ENCODE assay signal across 8 cellular contexts in genomic region chr6:14210077-14210476, GRCh38.
DNase-seq lines count a peak whose midpoint lies in the region; ATAC-seq and TF ChIP-seq lines count a peak whose summit lies in the region.

No MANE protein-coding gene starts in this region.

- H2BK5ac ChIP-seq in neuronal stem cell (ENCODE audit: low read length) = no peak overlapping the region

- no peak overlapping the region for H2BK12ac ChIP-seq in neuronal stem cell (ENCODE audit: low read length)

- peaks cover 3 to 14% of the 10 kb centered on the region in 2 donors for H3K4me1 ChIP-seq in neuronal stem cell (ENCODE audit: control insufficient read depth in 2 of 2, insufficient read depth in 1 of 2, low read depth in 1 of 2, low read length in 2 of 2)

- no peak for TF ChIP-seq CTCF in lower leg skin (IDR thresholded peaks at IDR 0.05)

- intact Hi-C loops in lower leg skin (cut with DNase I; ENCODE audit: low total_unique reads) = no loop called here

- H3K4ac ChIP-seq in neuronal stem cell (ENCODE audit: low read length) = no peak overlapping the region

- peaks cover 0 to 22% (median 5%) of the 10 kb centered on the region in 3 experiments for H3K27me3 ChIP-seq in neuronal stem cell (ENCODE audit: control insufficient read depth in 3 of 3, insufficient read depth in 3 of 3, low read depth in 1 of 3, low read length in 3 of 3)

- H3K14ac ChIP-seq in neuronal stem cell (ENCODE audit: low read length) = no peak overlapping the region

- H3K36me3 ChIP-seq in neuronal stem cell (replicated peaks in 1 of 2; ENCODE audit: control insufficient read depth in 2 of 2, insufficient read depth in 2 of 2, low read length in 2 of 2) = no peaks in the 10 kb centered on the region

- peaks cover 0 to 8% of the 10 kb centered on the region in 2 donors for H3K9me3 ChIP-seq in neuronal stem cell (replicated peaks in 1 of 2; ENCODE audit: control insufficient read depth in 2 of 2, insufficient read depth in 1 of 2, low read depth in 1 of 2, low read length in 2 of 2)

- H3K79me1 ChIP-seq in neuronal stem cell (ENCODE audit: low read depth, low read length) = no peaks in the 10 kb centered on the region

- in situ Hi-C loops in G401 (cut with HindIII; ENCODE audit: low sequenced_read_pairs) = no loop called here

- no peak overlapping the region for H2BK120ac ChIP-seq in neuronal stem cell (ENCODE audit: low read depth, low read length)

- no peak overlapping the region for H3K27ac ChIP-seq in neuronal stem cell (replicated peaks; ENCODE audit: low read length)

- peak overlapping the region; percentile 100 for H2AFZ ChIP-seq in neuronal stem cell (ENCODE audit: low read length)

- ATAC-seq in GM21825 (IDR thresholded peaks at IDR 0.05; ENCODE audit: unreplicated experiment) = no peak
- no peak for ATAC-seq in HG03039 (IDR thresholded peaks at IDR 0.05; ENCODE audit: unreplicated experiment)

- no CpG with 5 or more reads among the region's 10 CpGs for WGBS in neuronal stem cell (ENCODE audit: extremely low coverage in 2 of 2, insufficient read length in 2 of 2, insufficient replicate concordance in 1 of 2), 2 donors
- WGBS in lower leg skin, 2 donors = 81 to 82% methylated on average over 10 of the region's 10 CpGs

- no peak overlapping the region for H3K23ac ChIP-seq in neuronal stem cell (ENCODE audit: low read depth, low read length, poor library complexity)

- H4K8ac ChIP-seq in neuronal stem cell (ENCODE audit: low read depth, low read length) = no peak overlapping the region

- H4K91ac ChIP-seq in neuronal stem cell (ENCODE audit: low read depth, low read length, poor library complexity) = no peak overlapping the region

- H2BK15ac ChIP-seq in neuronal stem cell (ENCODE audit: low read length) = no peak overlapping the region

- H3K18ac ChIP-seq in neuronal stem cell (ENCODE audit: low read length) = no peak overlapping the region

- H3K9ac ChIP-seq in neuronal stem cell (ENCODE audit: low read depth, low read length, poor library complexity) = no peak overlapping the region

- no peak overlapping the region for H3K4me2 ChIP-seq in neuronal stem cell (ENCODE audit: insufficient read depth, low read length, poor library complexity, severe bottlenecking)

- TF ChIP-seq POLR2A in lower leg skin (IDR thresholded peaks at IDR 0.05) = no peak

- H3K4me3 ChIP-seq in neuronal stem cell (ENCODE audit: low read length in 2 of 2) (peak overlapping the region in 1 of 2 donors; percentile 75), lower leg skin (ENCODE audit: low read depth, poor library complexity, severe bottlenecking) (no peak overlapping the region)

- DNase-seq in G401 (ENCODE audit: low spot score) (peak; percentile 86), NCI-H1694 (lab: John Stamatoyannopoulos, UW) (peak; percentile 13), cerebellum (ENCODE audit: low spot score) (peak; percentile 61), neuronal stem cell (ENCODE audit: low spot score) (no peak), lower leg skin (ENCODE audit: low spot score in 2 of 2) (no peak)
- no peak for DNase-seq in stimulated activated CD4-positive, alpha-beta T cell treated with anti-CD3 and anti-CD28 coated beads, Interleukin-4, amount 100 ng/mL, for 24 hours

- no peak overlapping the region for H2AK5ac ChIP-seq in neuronal stem cell (ENCODE audit: low read depth, low read length)

Comparison
In these comparisons a context has a peak if more than half of its experiments do, and no peak if none do; other contexts are left out.
1. DNase-seq: peak in G401 (single experiment), NCI-H1694 (single experiment) and cerebellum (single experiment); none in neuronal stem cell (single experiment), lower leg skin (0 of 2) and stimulated activated CD4-positive, alpha-beta T cell treated with anti-CD3 and anti-CD28 coated beads, Interleukin-4, amount 100 ng/mL, for 24 hours (single experiment).